In the genomic region with DNA sequence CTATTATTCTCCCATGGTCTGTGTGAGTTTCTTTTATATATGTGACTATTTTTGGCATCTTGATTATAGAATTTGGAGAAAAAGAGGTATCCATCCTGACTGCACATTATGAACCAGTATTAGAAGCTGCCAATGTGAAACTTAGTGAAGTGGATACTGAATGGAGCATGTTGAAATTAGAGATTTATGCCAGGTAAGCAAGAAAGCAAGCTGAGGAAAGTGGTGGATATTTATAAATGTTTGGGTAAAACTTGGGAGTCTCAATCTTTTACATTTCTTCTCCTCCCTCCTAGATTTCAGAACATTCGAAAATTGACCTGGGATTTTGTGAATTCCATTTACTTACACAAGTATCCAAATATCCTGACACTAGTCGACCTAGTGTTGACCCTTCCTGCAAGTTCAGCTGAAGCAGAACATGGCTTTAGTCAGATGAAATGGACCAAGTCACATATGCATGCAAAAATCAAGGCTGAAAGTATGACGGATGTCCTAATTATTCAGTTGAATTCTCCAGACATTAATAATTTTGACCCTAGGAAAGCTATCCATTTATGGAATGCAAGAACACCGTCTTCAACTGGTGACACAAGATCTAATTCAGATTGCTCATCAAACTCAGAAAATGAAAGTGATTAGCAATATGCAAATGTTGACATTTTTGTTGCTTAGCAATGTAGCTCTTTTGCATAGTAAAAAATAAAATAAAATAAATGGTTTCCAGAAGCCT, we compare ENCODE assay signal across 15 cellular contexts.
A peak's percentile ranks its signal among the peaks of the same experiment; 100 is the strongest.
DNase-seq lines count a peak whose midpoint lies in the region; ATAC-seq, FAIRE-seq and TF ChIP-seq lines count a peak whose summit lies in the region.
"Had no signal": no experiment of that assay in that cellular context is flagged by ENCODE, and none has a peak within 500 bp of the region (broad histone marks: within the 10 kb centered on the region; RNA-seq: fewer than 3 reads in every experiment).

No MANE protein-coding gene starts in this region.

- H3K9ac ChIP-seq in HepG2 (ENCODE audit: insufficient read depth, low read depth, low read length) (no peak overlapping the region), subcutaneous abdominal adipose tissue (ENCODE audit: low read length in 5 of 5) (no peak overlapping the region)

- no peak overlapping the region for H3K27ac ChIP-seq in HepG2 (ENCODE audit: extremely low read length, insufficient read depth, low read length)
- peak overlapping the region in 1 of 3 donors; percentile 36 for H3K27ac ChIP-seq in right lobe of liver
- H3K27ac ChIP-seq in RWPE2 (ENCODE audit: poor library complexity, severe bottlenecking), result no peak overlapping the region
- H3K27ac ChIP-seq in effector memory CD4-positive, alpha-beta T cell (ENCODE audit: insufficient read depth, low read length, poor library complexity, severe bottlenecking), result peak overlapping the region; percentile 40
- H3K27ac ChIP-seq in subcutaneous abdominal adipose tissue (ENCODE audit: low read depth, low read length), result peak overlapping the region; percentile 21
- H3K27ac ChIP-seq: C4-2B, prostate gland had no signal

- BruUV-seq in HepG2 (replicated peaks; lab: Mats Ljungman, UMichigan), result no TSS peak
- no TSS peak for BruUV-seq in Caco-2 (replicated peaks; lab: Mats Ljungman, UMichigan)

- CTCF ChIA-PET in HepG2 (lab: Yijun Ruan, JAX; ENCODE audit: low intra/inter-chr PET ratio, low total read pairs) (no interaction called here), Caco-2 (lab: Charles Lee) (no interaction called here)

- WGBS in HepG2 (ENCODE audit: low lambda C conversion rate), result 18% methylated on average over 4 of the region's 4 CpGs
- WGBS in right lobe of liver (ENCODE audit: insufficient coverage, low coverage, low lambda C conversion rate, missing lambda C conversion rate), result 63% methylated on average over 4 of the region's 4 CpGs

- H3K9me3 ChIP-seq in HepG2 (ENCODE audit: low read length), result no peaks in the 10 kb centered on the region
- no peaks in the 10 kb centered on the region for H3K9me3 ChIP-seq in right lobe of liver
- H3K9me3 ChIP-seq in RWPE2 (ENCODE audit: severe bottlenecking), result no peaks in the 10 kb centered on the region
- no peaks in the 10 kb centered on the region for H3K9me3 ChIP-seq in effector memory CD4-positive, alpha-beta T cell (ENCODE audit: control insufficient read depth, low read length)
- H3K9me3 ChIP-seq in subcutaneous abdominal adipose tissue (ENCODE audit: control insufficient read depth in 5 of 5, low read length in 5 of 5), result no peaks in the 10 kb centered on the region
- H3K9me3 ChIP-seq in Caco-2, result no peaks in the 10 kb centered on the region
- H3K9me3 ChIP-seq: prostate gland had no signal

- H3K36me3 ChIP-seq in HepG2 (replicated peaks in 1 of 2; ENCODE audit: control insufficient read depth in 1 of 2, insufficient read depth in 2 of 2, low read length in 2 of 2) (no peaks in the 10 kb centered on the region), right lobe of liver (no peaks in the 10 kb centered on the region), RWPE2 (ENCODE audit: low read depth) (no peaks in the 10 kb centered on the region), subcutaneous abdominal adipose tissue (ENCODE audit: control insufficient read depth in 5 of 5, insufficient read depth in 5 of 5, low read length in 5 of 5) (no peaks in the 10 kb centered on the region), Caco-2 (ENCODE audit: control insufficient read depth, insufficient read depth, low read length) (no peaks in the 10 kb centered on the region)
- no peaks in the 10 kb centered on the region for H3K36me3 ChIP-seq in effector memory CD4-positive, alpha-beta T cell (ENCODE audit: control insufficient read depth, insufficient read depth, low read length)
- H3K36me3 ChIP-seq: prostate gland had no signal

- no peak overlapping the region for H3K27ac Mint-ChIP-seq in Caco-2 (ENCODE audit: unreplicated experiment)

- no peak overlapping the region for H3K4me3 Mint-ChIP-seq in Caco-2 (ENCODE audit: unreplicated experiment)

- peaks cover 4% of the 10 kb centered on the region for H3K27me3 Mint-ChIP-seq in Caco-2 (ENCODE audit: insufficient read depth, unreplicated experiment)

- H3K4me1 ChIP-seq in HepG2 (ENCODE audit: insufficient read depth, low read length) (no peaks in the 10 kb centered on the region), right lobe of liver (no peaks in the 10 kb centered on the region), RWPE2 (ENCODE audit: insufficient read depth, poor library complexity, severe bottlenecking) (peaks cover 10% of the 10 kb centered on the region), subcutaneous abdominal adipose tissue (ENCODE audit: control insufficient read depth in 5 of 5, insufficient read depth in 5 of 5, low read length in 5 of 5) (peaks cover 0 to 30% (median 0%) of the 10 kb centered on the region in 5 donors), Caco-2 (no peaks in the 10 kb centered on the region)
- peaks cover 25% of the 10 kb centered on the region for H3K4me1 ChIP-seq in effector memory CD4-positive, alpha-beta T cell (ENCODE audit: control insufficient read depth, insufficient read depth, low read length, poor library complexity, severe bottlenecking)
- H3K4me1 ChIP-seq: prostate gland had no signal

- FAIRE-seq in HepG2 (lab: Jason Lieb, UNC) (no peak), GM19239 (lab: Jason Lieb, UNC) (no peak)
- FAIRE-seq: GM12892 had no signal

- H3K9me3 Mint-ChIP-seq in Caco-2 (ENCODE audit: unreplicated experiment), result no peaks in the 10 kb centered on the region

- TF ChIP-seq CTCF in HepG2 (CRISPR knock-in tag; IDR thresholded peaks at IDR 0.05) (no peak), right lobe of liver (IDR thresholded peaks at IDR 0.05) (no peak), RWPE2 (IDR thresholded peaks at IDR 0.05; ENCODE audit: poor library complexity, severe bottlenecking) (no peak), Caco-2 (IDR thresholded peaks at IDR 0.05; ENCODE audit: insufficient read depth in 1 of 2, low read depth in 1 of 2, low read length in 1 of 2, severe bottlenecking in 1 of 2, unreplicated experiment in 1 of 2) (no peak)

- no peaks in the 10 kb centered on the region for H3K4me1 Mint-ChIP-seq in Caco-2 (ENCODE audit: low read depth, unreplicated experiment)

- intact Hi-C loops in HepG2 (cut with micrococcal nuclease; ENCODE audit: unreplicated experiment), result no loop called here
- intact Hi-C loops in right lobe of liver (cut with DNase I), result no loop called here
- intact Hi-C loops in Caco-2 (cut with micrococcal nuclease; ENCODE audit: unreplicated experiment), result no loop called here

- H3K4me2 ChIP-seq in HepG2 (ENCODE audit: low read depth, low read length), result no peak overlapping the region

- H4K20me1 ChIP-seq in HepG2 (ENCODE audit: insufficient read depth, low read length), result no peaks in the 10 kb centered on the region

- DNase-seq in HepG2 (ENCODE audit: low spot score), result no peak
- no peak for DNase-seq in right lobe of liver
- no peak for DNase-seq in RWPE2 (ENCODE audit: low spot score)
- no peak for DNase-seq in effector memory CD4-positive, alpha-beta T cell
- DNase-seq in Caco-2, result no peak
- DNase-seq in GM19239 (ENCODE audit: insufficient read length, low spot score), result no peak
- DNase-seq: glutamatergic neuron; left colon; NCI-H2171; stimulated activated CD4-positive, alpha-beta T cell treated with anti-CD3 and anti-CD28 coated beads, Interleukin-2, amount 100 ng/mL, for 48 hours had no signal

- no peak overlapping the region for H3K4me3 ChIP-seq in HepG2 (replicated peaks in 1 of 3; ENCODE audit: insufficient read depth in 1 of 3, low read depth in 2 of 3, low read length in 3 of 3)
- H3K4me3 ChIP-seq in right lobe of liver, result no peak overlapping the region
- no peak overlapping the region for H3K4me3 ChIP-seq in RWPE2 (ENCODE audit: severe bottlenecking)
- H3K4me3 ChIP-seq in effector memory CD4-positive, alpha-beta T cell (ENCODE audit: insufficient read depth, low read depth, low read length, poor library complexity, severe bottlenecking), result no peak overlapping the region
- H3K4me3 ChIP-seq in subcutaneous abdominal adipose tissue (ENCODE audit: low read depth in 1 of 5, low read length in 5 of 5), result no peak overlapping the region
- no peak overlapping the region for H3K4me3 ChIP-seq in Caco-2 (ENCODE audit: low read depth, low read length)
- H3K4me3 ChIP-seq: prostate gland had no signal

- H3K36me3 Mint-ChIP-seq in Caco-2 (ENCODE audit: insufficient read depth, unreplicated experiment), result no peaks in the 10 kb centered on the region

- no peak overlapping the region for H2AFZ ChIP-seq in HepG2 (ENCODE audit: low read length)

- POLR2A ChIA-PET in HepG2 (lab: Yijun Ruan, JAX), result no interaction called here
- POLR2A ChIA-PET in Caco-2 (lab: Charles Lee), result no interaction called here

- no peak for ATAC-seq in HepG2
- ATAC-seq in right lobe of liver, result no peak
- peak; percentile 57; the same call in 2 of the 3 replicates for ATAC-seq in RWPE2 (ENCODE audit: low read depth)
- ATAC-seq in HG03342 (IDR thresholded peaks at IDR 0.05; ENCODE audit: unreplicated experiment), result no peak
- ATAC-seq: left colon had no signal

- TF ChIP-seq EP300 in HepG2 (IDR thresholded peaks at IDR 0.05; ENCODE audit: low read depth in 2 of 2, low read length in 2 of 2), result no peak
- TF ChIP-seq EP300 in HepG2 (CRISPR knock-in tag; IDR thresholded peaks at IDR 0.05; ENCODE audit: borderline replicate concordance), result no peak

- TF ChIP-seq POLR2A in HepG2 (IDR thresholded peaks at IDR 0.05; ENCODE audit: insufficient read depth in 1 of 2, low read depth in 2 of 2, low read length in 2 of 2) (no peak), right lobe of liver (IDR thresholded peaks at IDR 0.05) (no peak)

- H3K27me3 ChIP-seq in HepG2 (ENCODE audit: control insufficient read depth in 1 of 2, insufficient read depth in 2 of 2, low read length in 2 of 2) (no peaks in the 10 kb centered on the region), right lobe of liver (no peaks in the 10 kb centered on the region), RWPE2 (ENCODE audit: insufficient read depth, poor library complexity, severe bottlenecking) (no peaks in the 10 kb centered on the region), subcutaneous abdominal adipose tissue (ENCODE audit: control insufficient read depth in 5 of 5, insufficient read depth in 4 of 5, low read length in 5 of 5) (no peaks in the 10 kb centered on the region), Caco-2 (replicated peaks; ENCODE audit: control insufficient read depth, insufficient read depth, low read length) (no peaks in the 10 kb centered on the region)
- no peaks in the 10 kb centered on the region for H3K27me3 ChIP-seq in effector memory CD4-positive, alpha-beta T cell (replicated peaks; ENCODE audit: control insufficient read depth, insufficient read depth, low read length, poor library complexity, severe bottlenecking)

- TF ChIP-seq RAD21 in HepG2 (CRISPR knock-in tag; IDR thresholded peaks at IDR 0.05), result no peak

- H3K79me2 ChIP-seq in HepG2 (ENCODE audit: insufficient read depth, low read length), result no peaks in the 10 kb centered on the region

- in situ Hi-C loops in HepG2 (cut with HindIII; ENCODE audit: extremely low pct_ligation_motif_present, low pct_unique_long_range_greater_than_20kb), result no loop called here

TF ChIP-seq in HepG2, 621 proteins besides CTCF, POLR2A, EP300 and RAD21 (continues in another document):
- TF ChIP-seq MAFF (IDR thresholded peaks at IDR 0.05; ENCODE audit: low read depth, low read length), result 0 out of 2 replicates have a peak, but pooled peaks have one; percentile 17

Comparison
In these comparisons a context has a peak if more than half of its experiments do, and no peak if none do; other contexts are left out.
1. H3K27ac ChIP-seq: peak in effector memory CD4-positive, alpha-beta T cell (single experiment) and subcutaneous abdominal adipose tissue (single experiment); none in HepG2 (single experiment) and RWPE2 (single experiment).